21 cellular contexts compared by ENCODE assay signal in the genomic region with DNA sequence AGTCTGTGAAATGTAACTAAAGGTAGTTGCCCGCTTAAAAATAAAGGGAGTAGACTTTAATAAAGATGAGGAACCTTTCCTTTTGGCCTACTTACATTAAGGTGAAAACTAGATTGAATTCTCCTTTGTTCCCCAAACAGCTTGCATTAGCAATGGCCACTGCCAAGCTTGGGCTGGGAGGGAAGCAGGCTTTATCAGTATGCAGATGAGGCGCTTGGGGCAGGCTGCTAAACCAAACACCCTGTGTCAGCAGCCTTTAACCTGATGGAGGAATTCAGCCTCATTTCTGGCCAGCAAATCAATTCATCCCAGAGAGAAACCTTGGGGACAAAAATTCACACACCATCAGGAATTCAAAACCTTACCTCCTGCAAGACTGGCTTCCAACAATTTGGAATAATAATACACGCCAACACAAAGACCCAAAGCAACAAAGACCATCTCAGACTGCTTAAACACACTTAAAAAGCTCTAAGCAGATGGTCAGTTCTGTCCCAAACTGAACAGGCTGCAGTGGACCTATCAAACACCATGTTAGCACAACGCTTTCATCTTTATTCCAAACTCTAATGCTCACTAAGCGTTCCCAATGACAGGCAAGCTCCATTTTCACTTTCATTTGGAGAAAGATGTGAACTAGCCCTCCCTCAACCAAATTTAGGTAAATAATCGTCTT.
DNase-seq lines count a peak whose midpoint lies in the region; ATAC-seq and TF ChIP-seq lines count a peak whose summit lies in the region.
"Had no signal": no experiment of that assay in that cellular context is flagged by ENCODE, and none has a peak within 500 bp of the region (broad histone marks: within the 10 kb centered on the region; RNA-seq: fewer than 3 reads in every experiment).

No MANE protein-coding gene starts in this region.

- no peak overlapping the region for H2BK20ac ChIP-seq in H9 (ENCODE audit: low read depth, low read length, poor library complexity, severe bottlenecking)

- H3K79me2 ChIP-seq in H9 (ENCODE audit: insufficient read depth, low read length), result no peaks in the 10 kb centered on the region

- no peak overlapping the region for H3T11ph ChIP-seq in H9 (ENCODE audit: low read length)

- H2AK5ac ChIP-seq in H9 (ENCODE audit: insufficient read length, low read length), result no peak overlapping the region

- H3K14ac ChIP-seq in H9 (ENCODE audit: insufficient read depth, low read length), result no peak overlapping the region

- H2BK15ac ChIP-seq in H9 (ENCODE audit: low read depth, low read length), result no peak overlapping the region

- H3K23ac ChIP-seq in H9 (ENCODE audit: insufficient read length, low read depth, low read length), result no peak overlapping the region

- H3K4me1 ChIP-seq in H9 (ENCODE audit: insufficient read depth, low read length) (peaks cover 9% of the 10 kb centered on the region; the same call in 1 of the 2 replicates), iPS-20b (ENCODE audit: insufficient read depth, low read length) (peaks cover 11% of the 10 kb centered on the region), mucosa of descending colon (ENCODE audit: low read depth) (no peaks in the 10 kb centered on the region)
- H3K4me1 ChIP-seq: BLaER1 treated with 17β-estradiol and CSF1 and Interleukin-3, amounts not matched to agents 10 nM and 100 nM had no signal

- no peaks in the 10 kb centered on the region for H3K9me3 Mint-ChIP-seq in H9
- no peaks in the 10 kb centered on the region for H3K9me3 Mint-ChIP-seq in progenitor cell of endocrine pancreas (ENCODE audit: low read depth)
- H3K9me3 Mint-ChIP-seq: CD8-positive, alpha-beta T cell had no signal

- no peak overlapping the region for H3K9ac ChIP-seq in H9 (ENCODE audit: extremely low read depth, insufficient read length, low read length)
- H3K9ac ChIP-seq in iPS-20b (ENCODE audit: low read depth, low read length), result peak overlapping the region; percentile 65; the same call in 1 of the 2 replicates
- H3K9ac ChIP-seq: BLaER1 treated with 17β-estradiol and CSF1 and Interleukin-3, amounts not matched to agents 10 nM and 100 nM had no signal

- H3K4me2 ChIP-seq in H9 (ENCODE audit: insufficient read depth, insufficient read length, low read length), result no peak overlapping the region
- H3K4me2 ChIP-seq: BLaER1 treated with 17β-estradiol and CSF1 and Interleukin-3, amounts not matched to agents 10 nM and 100 nM had no signal

- H2BK5ac ChIP-seq in H9 (ENCODE audit: insufficient read length, low read length), result no peak overlapping the region

- H3K27me3 ChIP-seq in H9 (ENCODE audit: insufficient read depth, low read length) (no peaks in the 10 kb centered on the region), iPS-20b (ENCODE audit: insufficient read depth, low read length) (no peaks in the 10 kb centered on the region)
- H3K27me3 ChIP-seq: BLaER1 treated with 17β-estradiol and CSF1 and Interleukin-3, amounts not matched to agents 10 nM and 100 nM; MG63 had no signal

- intact Hi-C loops in mucosa of descending colon (cut with DNase I, micrococcal nuclease), result no loop called here

- H3K27ac Mint-ChIP-seq in H9 (peak overlapping the region; percentile 74 to 93 (median 93); a peak in 6 of 7 replicates), progenitor cell of endocrine pancreas (peak overlapping the region; percentile 65)
- H3K27ac Mint-ChIP-seq: CD8-positive, alpha-beta T cell; IgD-negative memory B cell had no signal

- H3K27ac ChIP-seq in H9 (ENCODE audit: insufficient read length, low read depth, low read length) (no peak overlapping the region), iPS-20b (ENCODE audit: low read length) (no peak overlapping the region)
- H3K27ac ChIP-seq: BLaER1 treated with 17β-estradiol and CSF1 and Interleukin-3, amounts not matched to agents 10 nM and 100 nM had no signal

- H2AFZ ChIP-seq in H9 (ENCODE audit: low read length), result no peak overlapping the region

- no peak overlapping the region for H3K56ac ChIP-seq in H9 (ENCODE audit: insufficient read length, low read depth, low read length)

- TF ChIP-seq CTCF in H9 (conservative IDR thresholded peaks at IDR 0.05) (no peak), progenitor cell of endocrine pancreas (IDR thresholded peaks at IDR 0.05; ENCODE audit: unreplicated experiment) (no peak), mucosa of descending colon (IDR thresholded peaks at IDR 0.05) (no peak)

- H3K27me3 Mint-ChIP-seq in H9 (ENCODE audit: low read depth) (no peaks in the 10 kb centered on the region), progenitor cell of endocrine pancreas (no peaks in the 10 kb centered on the region)
- H3K27me3 Mint-ChIP-seq: IgD-negative memory B cell had no signal

- H3K4me1 Mint-ChIP-seq in H9 (peaks cover 18 to 20% of the 10 kb centered on the region in 2 experiments), progenitor cell of endocrine pancreas (ENCODE audit: low read depth) (no peaks in the 10 kb centered on the region)
- H3K4me1 Mint-ChIP-seq: IgD-negative memory B cell had no signal

- no CpG with 5 or more reads among the region's 6 CpGs for WGBS in H9 (ENCODE audit: extremely low coverage, insufficient read length, low lambda C conversion rate)

- no peak overlapping the region for H4K91ac ChIP-seq in H9 (ENCODE audit: insufficient read length, low read depth, low read length)

- no peak overlapping the region for H2BK12ac ChIP-seq in H9 (ENCODE audit: insufficient read length, low read depth, low read length)

- H3K36me3 ChIP-seq in iPS-20b (ENCODE audit: insufficient read depth, low read depth, low read length) (no peaks in the 10 kb centered on the region), mucosa of descending colon (ENCODE audit: low read depth) (no peaks in the 10 kb centered on the region)
- H3K36me3 ChIP-seq: BLaER1 treated with 17β-estradiol and CSF1 and Interleukin-3, amounts not matched to agents 10 nM and 100 nM; MG63 had no signal

- no peak overlapping the region for H3K18ac ChIP-seq in H9 (ENCODE audit: insufficient read length, low read depth, low read length)

- H3K4me3 Mint-ChIP-seq in H9 (no peak overlapping the region), progenitor cell of endocrine pancreas (ENCODE audit: low read depth) (no peak overlapping the region)
- H3K4me3 Mint-ChIP-seq: CD8-positive, alpha-beta T cell; IgD-negative memory B cell had no signal

- H3K23me2 ChIP-seq in H9 (ENCODE audit: insufficient read length, low read depth, low read length, poor library complexity, severe bottlenecking), result no peaks in the 10 kb centered on the region

- no peak overlapping the region for H4K5ac ChIP-seq in H9 (ENCODE audit: insufficient read length, low read depth, low read length)

- H4K20me1 ChIP-seq in H9 (ENCODE audit: control insufficient read depth, insufficient read depth, insufficient read length), result no peaks in the 10 kb centered on the region
- H4K20me1 ChIP-seq: BLaER1 treated with 17β-estradiol and CSF1 and Interleukin-3, amounts not matched to agents 10 nM and 100 nM had no signal

- H3K4me3 ChIP-seq in iPS-20b (ENCODE audit: low read length), result no peak overlapping the region
- no peak overlapping the region for H3K4me3 ChIP-seq in mucosa of descending colon
- H3K4me3 ChIP-seq: BLaER1 treated with 17β-estradiol and CSF1 and Interleukin-3, amounts not matched to agents 10 nM and 100 nM; MG63 had no signal

- H3K79me1 ChIP-seq in H9 (ENCODE audit: insufficient read depth, low read depth, low read length, poor library complexity, severe bottlenecking), result no peaks in the 10 kb centered on the region

- no peak overlapping the region for H3K4ac ChIP-seq in H9 (ENCODE audit: low read depth, low read length)

- peak; percentile 70 for DNase-seq in H9
- DNase-seq in ecto neural progenitor cell (ENCODE audit: low spot score), result peak; percentile 53
- no peak for DNase-seq in progenitor cell of endocrine pancreas (ENCODE audit: low spot score, unreplicated experiment)
- no peak for DNase-seq in superior temporal gyrus (ENCODE audit: extremely low spot score)
- no peak for DNase-seq in mucosa of descending colon
- DNase-seq: Calu3; CD8-positive, alpha-beta T cell; DMS53; Karpas-422; MG63; NCI-H1048; NCI-H1436 treated with DMSO at 0.1 percent for 48 hours; NCI-H2081 treated with DMSO at 0.1 percent for 48 hours; NCI-H446 treated with DMSO at 0.1 percent for 48 hours; NCI-H69; NK-92 treated with Interleukin-12 subunit alpha and Interleukin-12 subunit beta, amount 100 ng/mL, for 24 hours; Right ventricle myocardium superior had no signal

- no peaks in the 10 kb centered on the region for H3K9me3 ChIP-seq in H9 (ENCODE audit: control insufficient read depth, low read depth, low read length)
- no peaks in the 10 kb centered on the region for H3K9me3 ChIP-seq in iPS-20b (ENCODE audit: insufficient read depth, low read depth, low read length)
- no peaks in the 10 kb centered on the region for H3K9me3 ChIP-seq in mucosa of descending colon
- H3K9me3 ChIP-seq: MG63 had no signal

- H3K36me3 Mint-ChIP-seq in H9 (ENCODE audit: insufficient read depth in 1 of 3, low read depth in 3 of 3) (no peaks in the 10 kb centered on the region), progenitor cell of endocrine pancreas (ENCODE audit: insufficient read depth) (no peaks in the 10 kb centered on the region)
- H3K36me3 Mint-ChIP-seq: CD8-positive, alpha-beta T cell; IgD-negative memory B cell had no signal

- no peak for ATAC-seq in GM18502 (IDR thresholded peaks at IDR 0.05; ENCODE audit: poor library complexity, unreplicated experiment)
- ATAC-seq in mucosa of descending colon, result no peak
- ATAC-seq: CD8-positive, alpha-beta T cell had no signal

- H4K8ac ChIP-seq in H9 (replicated peaks; ENCODE audit: insufficient read length, low read depth, low read length), result no peak overlapping the region

- H2BK120ac ChIP-seq in H9 (ENCODE audit: low read depth, low read length, poor library complexity, severe bottlenecking), result no peak overlapping the region

Comparison
In these comparisons a context has a peak if more than half of its experiments do, and no peak if none do; other contexts are left out.
1. DNase-seq: peak in H9 (single experiment) and ecto neural progenitor cell (single experiment); none in progenitor cell of endocrine pancreas (single experiment), superior temporal gyrus (single experiment) and mucosa of descending colon (0 of 3).